ENCODE assay signal across 9 cellular contexts in genomic region chr13:41546372-41547252, GRCh38.
DNase-seq lines count a peak whose midpoint lies in the region; ATAC-seq and TF ChIP-seq lines count a peak whose summit lies in the region.
"Had no signal": no experiment of that assay in that cellular context is flagged by ENCODE, and none has a peak within 500 bp of the region (broad histone marks: within the 10 kb centered on the region; RNA-seq: fewer than 3 reads in every experiment).

No MANE protein-coding gene starts in this region.

- 67 to 81% methylated on average over 3 to 4 of the region's 14 CpGs for WGBS in gastroesophageal sphincter (ENCODE audit: low coverage in 1 of 2), 2 donors

- no peak overlapping the region for H3K27ac Mint-ChIP-seq in nephron progenitor cell
- no peak overlapping the region for H3K27ac Mint-ChIP-seq in CD4-positive, alpha-beta T cell

- peak overlapping the region; percentile 14 to 79 (median 70) for H3K27ac ChIP-seq in gastroesophageal sphincter
- peak overlapping the region; percentile 6 for H3K27ac ChIP-seq in stomach smooth muscle (ENCODE audit: low read length)
- H3K27ac ChIP-seq in CD4-positive, alpha-beta T cell (ENCODE audit: low read depth, low read length): no peak overlapping the region

- DNase-seq in activated CD4-positive, alpha-beta T cell treated with anti-CD3 and anti-CD28 coated beads, Interleukin-2, amount 50 U/mL, for 48 hours: peak; percentile 31 to 61
- no peak for DNase-seq in activated CD4-positive, alpha-beta T cell treated with anti-CD3 and anti-CD28 coated beads for 4 hours
- DNase-seq in T1000 (lab: John Stamatoyannopoulos, UW) (peak; percentile 20), nephron progenitor cell (no peak)
- DNase-seq in CD4-positive, alpha-beta T cell: no peak
- no peak for DNase-seq in activated effector memory CD4-positive, alpha-beta T cell treated with anti-CD3 and anti-CD28 coated beads, Interleukin-2, amount 50 U/mL, for 16 hours
- DNase-seq: activated gamma-delta T cell had no signal

- H3K27me3 ChIP-seq in gastroesophageal sphincter (no peaks in the 10 kb centered on the region), stomach smooth muscle (ENCODE audit: control insufficient read depth in 1 of 2, insufficient read depth in 2 of 2, low read length in 2 of 2) (peaks cover 0 to 2% of the 10 kb centered on the region in 2 donors)
- no peaks in the 10 kb centered on the region for H3K27me3 ChIP-seq in CD4-positive, alpha-beta T cell (ENCODE audit: control insufficient read depth, insufficient read depth, low read length)

- H3K36me3 Mint-ChIP-seq in nephron progenitor cell (ENCODE audit: low read depth): no peaks in the 10 kb centered on the region
- no peaks in the 10 kb centered on the region for H3K36me3 Mint-ChIP-seq in CD4-positive, alpha-beta T cell (ENCODE audit: low read depth)

- TF ChIP-seq EP300 in gastroesophageal sphincter (IDR thresholded peaks at IDR 0.05): no peak

- H3K4me3 ChIP-seq in gastroesophageal sphincter (no peak overlapping the region), stomach smooth muscle (ENCODE audit: low read length in 2 of 2) (no peak overlapping the region)

- H3K4me1 ChIP-seq in gastroesophageal sphincter: peaks cover 0 to 19% (median 6%) of the 10 kb centered on the region in 3 donors
- H3K4me1 ChIP-seq in stomach smooth muscle (ENCODE audit: control insufficient read depth, insufficient read depth, low read length): peaks cover 11% of the 10 kb centered on the region

- H3K36me3 ChIP-seq in gastroesophageal sphincter (no peaks in the 10 kb centered on the region), stomach smooth muscle (ENCODE audit: control insufficient read depth in 2 of 2, insufficient read depth in 2 of 2, low read length in 2 of 2) (no peaks in the 10 kb centered on the region)

- POLR2A ChIA-PET in CD4-positive, alpha-beta T cell (lab: Charles Lee): interaction anchor here (1.1 kb wide), 1 partner anchor 82 kb away, joined by 3 read pairs; no protein-coding TSS in a partner anchor

- no peak for TF ChIP-seq POLR2A in gastroesophageal sphincter (IDR thresholded peaks at IDR 0.05)

- intact Hi-C loops in CD4-positive, alpha-beta T cell (cut with DNase I, micrococcal nuclease): no loop called here

- H3K4me1 Mint-ChIP-seq in nephron progenitor cell: peaks cover 43% of the 10 kb centered on the region
- H3K4me1 Mint-ChIP-seq in CD4-positive, alpha-beta T cell (ENCODE audit: low read depth): peaks cover 4% of the 10 kb centered on the region

- CTCF ChIA-PET in CD4-positive, alpha-beta T cell (lab: Charles Lee): interaction anchor here (1.4 kb wide), 1 partner anchor 106 kb away, joined by 3 read pairs; no protein-coding TSS in a partner anchor

- H3K9me3 ChIP-seq in gastroesophageal sphincter (peaks cover 0 to 4% (median 0%) of the 10 kb centered on the region in 3 donors), stomach smooth muscle (ENCODE audit: control insufficient read depth in 2 of 2, low read length in 2 of 2) (peaks cover 0 to 2% of the 10 kb centered on the region in 2 donors)
- no peaks in the 10 kb centered on the region for H3K9me3 ChIP-seq in CD4-positive, alpha-beta T cell (ENCODE audit: control insufficient read depth, low read length)

- ATAC-seq in gastroesophageal sphincter: no peak
- no peak for ATAC-seq in CD4-positive, alpha-beta T cell (ENCODE audit: poor library complexity)

- H3K9ac ChIP-seq in stomach smooth muscle (ENCODE audit: low read length in 2 of 2): no peak overlapping the region

- TF ChIP-seq CTCF in gastroesophageal sphincter (IDR thresholded peaks at IDR 0.05) (no peak), nephron progenitor cell (IDR thresholded peaks at IDR 0.05) (no peak)
- TF ChIP-seq CTCF in CD4-positive, alpha-beta T cell (IDR thresholded peaks at IDR 0.05): no peak

- no peak overlapping the region for H3K4me3 Mint-ChIP-seq in nephron progenitor cell
- H3K4me3 Mint-ChIP-seq in CD4-positive, alpha-beta T cell: no peak overlapping the region

- peaks cover 8% of the 10 kb centered on the region for H3K27me3 Mint-ChIP-seq in nephron progenitor cell (ENCODE audit: low read depth, poor library complexity)
- no peaks in the 10 kb centered on the region for H3K27me3 Mint-ChIP-seq in CD4-positive, alpha-beta T cell

- H3K9me3 Mint-ChIP-seq in nephron progenitor cell: peaks cover 18% of the 10 kb centered on the region
- no peaks in the 10 kb centered on the region for H3K9me3 Mint-ChIP-seq in CD4-positive, alpha-beta T cell

Comparison
In these comparisons a context has a peak if more than half of its experiments do, and no peak if none do; other contexts are left out.
1. DNase-seq: peak in activated CD4-positive, alpha-beta T cell treated with anti-CD3 and anti-CD28 coated beads, Interleukin-2, amount 50 U/mL, for 48 hours (2 of 2) and T1000 (single experiment); none in activated CD4-positive, alpha-beta T cell treated with anti-CD3 and anti-CD28 coated beads for 4 hours (0 of 2), nephron progenitor cell (single experiment), CD4-positive, alpha-beta T cell (0 of 10) and activated effector memory CD4-positive, alpha-beta T cell treated with anti-CD3 and anti-CD28 coated beads, Interleukin-2, amount 50 U/mL, for 16 hours (single experiment).